7 cellular contexts compared by ENCODE assay signal in the genomic region with DNA sequence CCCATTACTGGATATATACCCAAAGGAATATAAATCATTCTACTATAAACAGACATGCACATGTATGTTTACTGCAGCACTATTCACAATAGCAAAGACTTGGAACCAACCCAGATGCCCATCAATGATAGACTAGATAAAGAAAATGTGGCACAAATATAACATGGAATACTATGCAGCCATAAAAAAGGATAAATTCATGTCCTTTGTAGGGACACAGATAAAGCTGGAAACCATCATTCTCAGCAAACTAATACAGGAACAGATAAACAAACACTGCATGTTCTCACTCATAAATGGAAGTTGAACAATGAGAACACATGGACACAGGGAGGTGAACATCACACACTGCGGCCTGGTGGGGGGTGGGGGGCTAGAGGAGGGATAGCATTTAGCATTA. TPM values are rescaled to one million over a fixed set of nuclear protein-coding genes. Genes with fewer than 3 reads are reported as not detected.
"Had no signal": no experiment of that assay in that cellular context is flagged by ENCODE, and none has a peak within 500 bp of the region (broad histone marks: within the 10 kb centered on the region; RNA-seq: fewer than 3 reads in every experiment).

No MANE protein-coding gene starts in this region.

RNA-seq across cellular contexts. Expression of gene CAPZA3, which starts 28.6 kb away (rescaled TPM):
- total RNA-seq: GM23248, GM23338, H1, H4, H7, H9, HFFc6 had no signal
- polyA plus RNA-seq: GM23248, GM23338, H1 had no signal

RNA-seq across cellular contexts. Expression of gene PLCZ1, which starts 28.7 kb away (rescaled TPM):
- total RNA-seq: GM23248, GM23338, H1, H4, H7, H9, HFFc6 had no signal
- polyA plus RNA-seq: GM23248, GM23338, H1 had no signal
